ENCODE assay signal across 10 cellular contexts in genomic region chr2:222959358-222959757, GRCh38.
DNase-seq lines count a peak whose midpoint lies in the region; ATAC-seq and TF ChIP-seq lines count a peak whose summit lies in the region.
"Had no signal": no experiment of that assay in that cellular context is flagged by ENCODE, and none has a peak within 500 bp of the region (broad histone marks: within the 10 kb centered on the region; RNA-seq: fewer than 3 reads in every experiment).

No MANE protein-coding gene starts in this region.

- H4K20me1 ChIP-seq in PC-9 (ENCODE audit: insufficient read depth): no peaks in the 10 kb centered on the region

- peaks cover 18% of the 10 kb centered on the region for H3K4me1 ChIP-seq in PC-9 (replicated peaks; ENCODE audit: insufficient read depth)

- ATAC-seq in omental fat pad (ENCODE audit: low FRiP score): peak; percentile 60
- no peak for ATAC-seq in activated T-cell treated with anti-CD3 and anti-CD28 coated beads, Interleukin-2, amount 50 U/mL, for 72 hours (replicated peaks in 1 of 2)

- H3K36me3 ChIP-seq in PC-9 (ENCODE audit: low read depth): no peaks in the 10 kb centered on the region

- H3K27me3 Mint-ChIP-seq in activated T-cell treated with anti-CD3 and anti-CD28 coated beads, Interleukin-2, amount 50 U/mL, for 72 hours (ENCODE audit: low read depth): peaks cover 11% of the 10 kb centered on the region

- no peaks in the 10 kb centered on the region; the same call in 1 of the 2 replicates for H3K9me3 ChIP-seq in PC-9 (ENCODE audit: insufficient read depth, low read depth)

- no peaks in the 10 kb centered on the region for H3K36me3 Mint-ChIP-seq in activated T-cell treated with anti-CD3 and anti-CD28 coated beads, Interleukin-2, amount 50 U/mL, for 72 hours (ENCODE audit: insufficient read depth in 2 of 2)
- H3K36me3 Mint-ChIP-seq: memory B cell had no signal

- DNase-seq in ELR (ENCODE audit: low read depth) (peak; percentile 99), PC-9 (peak; percentile 96 to 98), epithelial cell of esophagus (ENCODE audit: low read depth) (peak; percentile 89), omental fat pad (ENCODE audit: low spot score) (no peak), activated gamma-delta T cell (lab: John Stamatoyannopoulos, UW) (no peak), GM19238 (ENCODE audit: insufficient read length, low spot score) (no peak), SKM-1 (lab: John Stamatoyannopoulos, UW; ENCODE audit: unreplicated experiment) (no peak)
- no peak for DNase-seq in activated T-cell treated with anti-CD3 and anti-CD28 coated beads, Interleukin-2, amount 50 U/mL, for 72 hours
- DNase-seq: stimulated activated CD4-positive, alpha-beta T cell treated with anti-CD3 and anti-CD28 coated beads, Interleukin-4, amount 100 ng/mL, for 24 hours had no signal

- no peaks in the 10 kb centered on the region for H3K27me3 ChIP-seq in PC-9 (ENCODE audit: insufficient read depth, low read depth)

- H3K9me3 Mint-ChIP-seq in activated T-cell treated with anti-CD3 and anti-CD28 coated beads, Interleukin-2, amount 50 U/mL, for 72 hours: no peaks in the 10 kb centered on the region
- H3K9me3 Mint-ChIP-seq: memory B cell had no signal

- CTCF ChIA-PET in PC-9 (lab: Charles Lee): interaction anchor here (0.5 to 3.0 kb wide), 11 partner anchors 12 to 1491 kb away, joined by 3 to 20 read pairs (median 4); no protein-coding TSS in a partner anchor

- peak overlapping the region; percentile 34 for H3K4me2 ChIP-seq in PC-9

- POLR2A ChIA-PET in PC-9 (lab: Charles Lee; ENCODE audit: unreplicated experiment): interaction anchor here (0.5 to 0.6 kb wide), 8 partner anchors 15 to 1645 kb away, joined by 3 to 19 read pairs (median 5); no protein-coding TSS in a partner anchor

- peak overlapping the region; percentile 55 for H3K27ac ChIP-seq in PC-9

- H3K79me2 ChIP-seq in PC-9 (ENCODE audit: low read depth): no peaks in the 10 kb centered on the region

- H3K9me2 ChIP-seq in PC-9 (ENCODE audit: insufficient read depth): peaks cover 4% of the 10 kb centered on the region; the same call in 1 of the 2 replicates

- H2AFZ ChIP-seq in PC-9: no peak overlapping the region

- peak; percentile 79 for TF ChIP-seq CTCF in PC-9 (conservative IDR thresholded peaks at IDR 0.05)
- TF ChIP-seq CTCF in epithelial cell of esophagus (IDR thresholded peaks at IDR 0.05; ENCODE audit: insufficient read depth, low read depth, low read length, missing control alignments): peak; percentile 44
- no peak for TF ChIP-seq CTCF in omental fat pad (IDR thresholded peaks at IDR 0.05)

- no peak overlapping the region for H3K27ac Mint-ChIP-seq in activated T-cell treated with anti-CD3 and anti-CD28 coated beads, Interleukin-2, amount 50 U/mL, for 72 hours
- H3K27ac Mint-ChIP-seq: memory B cell had no signal

- H3F3A ChIP-seq in PC-9 (ENCODE audit: insufficient read depth, low read depth): peaks cover 9% of the 10 kb centered on the region; the same call in 1 of the 2 replicates

- H3K4me3 ChIP-seq in PC-9: no peak overlapping the region
- H3K4me3 ChIP-seq in epithelial cell of esophagus (ENCODE audit: low read length): no peak overlapping the region

- BruUV-seq in PC-9 (replicated peaks; lab: Mats Ljungman, UMichigan): no TSS peak

- H3K4me3 Mint-ChIP-seq in activated T-cell treated with anti-CD3 and anti-CD28 coated beads, Interleukin-2, amount 50 U/mL, for 72 hours: no peak overlapping the region
- H3K4me3 Mint-ChIP-seq: memory B cell had no signal

- peaks cover 9% of the 10 kb centered on the region for H3K4me1 Mint-ChIP-seq in activated T-cell treated with anti-CD3 and anti-CD28 coated beads, Interleukin-2, amount 50 U/mL, for 72 hours (ENCODE audit: low read depth)
- H3K4me1 Mint-ChIP-seq: memory B cell had no signal

- intact Hi-C loops in PC-9 (cut with micrococcal nuclease; ENCODE audit: unreplicated experiment): loop anchor here (1.0 to 5.0 kb wide), 5 partner anchors 16 to 838 kb away; no protein-coding TSS in a partner anchor

Comparison
In these comparisons a context has a peak if more than half of its experiments do, and no peak if none do; other contexts are left out.
1. DNase-seq: peak in ELR (single experiment), PC-9 (2 of 2) and epithelial cell of esophagus (single experiment); none in omental fat pad (single experiment), activated gamma-delta T cell (single experiment), activated T-cell treated with anti-CD3 and anti-CD28 coated beads, Interleukin-2, amount 50 U/mL, for 72 hours (0 of 2), GM19238 (single experiment) and SKM-1 (single experiment).
2. CTCF ChIP-seq: peak in PC-9 (single experiment) and epithelial cell of esophagus (single experiment); none in omental fat pad (0 of 3).